ENCODE assay signal across 17 cellular contexts in the genomic region with DNA sequence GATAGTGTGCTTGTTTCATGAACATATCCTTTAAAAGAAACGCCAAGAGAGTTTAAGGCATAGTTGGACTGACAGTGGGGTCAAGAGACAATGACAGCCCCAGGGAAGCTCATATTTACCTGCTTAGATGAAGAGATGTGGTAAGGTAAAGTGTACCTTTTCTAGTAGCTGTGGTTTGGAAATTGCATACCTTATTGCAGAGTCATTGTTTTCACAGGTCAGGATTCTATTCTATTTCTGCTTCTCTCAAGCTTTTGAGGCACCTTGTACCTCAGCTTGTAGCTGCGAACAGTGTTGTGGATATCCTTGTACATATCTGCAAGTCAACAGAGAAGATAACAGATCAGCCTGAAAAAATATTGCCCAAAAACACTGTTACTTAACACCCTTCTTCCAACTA. TPM values are rescaled to one million over a fixed set of nuclear protein-coding genes. Genes with fewer than 3 reads are reported as not detected.
A peak's percentile ranks its signal among the peaks of the same experiment; 100 is the strongest.
DNase-seq lines count a peak whose midpoint lies in the region; TF ChIP-seq lines count a peak whose summit lies in the region.
"Had no signal": no experiment of that assay in that cellular context is flagged by ENCODE, and none has a peak within 500 bp of the region (broad histone marks: within the 10 kb centered on the region; RNA-seq: fewer than 3 reads in every experiment).

No MANE protein-coding gene starts in this region.

- intact Hi-C loops in PC-9 (cut with micrococcal nuclease; ENCODE audit: unreplicated experiment), result loop anchor here (2.0 kb wide), 1 partner anchor 49 kb away; the partner anchor contains the start of gene EIF2S1

- CTCF ChIA-PET in PC-9 (lab: Charles Lee), result interaction anchor here (0.6 kb wide), 1 partner anchor 26 kb away, joined by 3 read pairs; no protein-coding TSS in a partner anchor

- peak overlapping the region; percentile 38 for H3K4me2 ChIP-seq in PC-9

- H3F3A ChIP-seq in PC-9 (ENCODE audit: insufficient read depth, low read depth), result peaks cover 16% of the 10 kb centered on the region; the same call in 1 of the 2 replicates

- H3K79me2 ChIP-seq in PC-9 (ENCODE audit: low read depth), result no peaks in the 10 kb centered on the region

- BruUV-seq in PC-9 (replicated peaks; lab: Mats Ljungman, UMichigan), result no TSS peak

- H3K27ac ChIP-seq in PC-9, result no peak overlapping the region
- H3K27ac ChIP-seq in epithelial cell of prostate, result no peak overlapping the region
- H3K27ac ChIP-seq: 22Rv1, SK-N-MC had no signal

- POLR2A ChIA-PET in PC-9 (lab: Charles Lee; ENCODE audit: unreplicated experiment), result interaction anchor here (0.5 to 0.8 kb wide), 3 partner anchors 9 to 71 kb away, joined by 3 to 15 read pairs (median 4); partner anchors contain the start of gene PALS1

- DNase-seq in DMS53 (lab: John Stamatoyannopoulos, UW) (peak; percentile 3), DMS53 treated with DMSO at 0.1 percent for 48 hours (lab: John Stamatoyannopoulos, UW; ENCODE audit: unreplicated experiment) (no peak), PC-9 (peak; percentile 33 to 95), epithelial cell of prostate (ENCODE audit: low read depth, low spot score) (peak; percentile 39), renal cortical epithelial cell (ENCODE audit: low read depth) (peak; percentile 48), germinal center (ENCODE audit: low spot score) (no peak), activated gamma-delta T cell (lab: John Stamatoyannopoulos, UW) (no peak)
- DNase-seq in activated naive CD4-positive, alpha-beta T cell treated with Interleukin-2 at 50 U/mL for 16 hours, result no peak
- DNase-seq: CD8-positive, alpha-beta T cell; HCEC 1CT; KG1; NCI-H1105 treated with DMSO at 0.1 percent for 48 hours; NCI-H187 treated with DMSO at 0.1 percent for 48 hours; NCI-H510A; T-helper 1 cell had no signal

- H2AFZ ChIP-seq in PC-9, result no peak overlapping the region

- H3K4me3 ChIP-seq in PC-9, result no peak overlapping the region
- H3K4me3 ChIP-seq: SK-N-MC had no signal

- no peaks in the 10 kb centered on the region; the same call in 1 of the 2 replicates for H3K36me3 ChIP-seq in PC-9 (ENCODE audit: low read depth)

- H3K9me2 ChIP-seq in PC-9 (ENCODE audit: insufficient read depth), result no peaks in the 10 kb centered on the region

- H4K20me1 ChIP-seq in PC-9 (ENCODE audit: insufficient read depth), result peaks cover 23% of the 10 kb centered on the region

- H3K27me3 ChIP-seq in PC-9 (ENCODE audit: insufficient read depth, low read depth), result no peaks in the 10 kb centered on the region

- TF ChIP-seq CTCF in PC-9 (conservative IDR thresholded peaks at IDR 0.05), result no peak

- peaks cover 25% of the 10 kb centered on the region for H3K4me1 ChIP-seq in PC-9 (replicated peaks; ENCODE audit: insufficient read depth)

- no peaks in the 10 kb centered on the region for H3K9me3 ChIP-seq in PC-9 (ENCODE audit: insufficient read depth, low read depth)

RNA-seq across cellular contexts. Expression of gene ATP6V1D, which starts 47.7 kb away (rescaled TPM):
- total RNA-seq in PC-9 (2021) (62.7 and 67.9 TPM in 2 replicates), renal cortical epithelial cell (159 and 202 TPM in 2 replicates)

RNA-seq across cellular contexts. Expression of gene EIF2S1, which starts 48.3 kb away (rescaled TPM):
- total RNA-seq in PC-9 (2021) (144 and 146 TPM in 2 replicates), renal cortical epithelial cell (177 and 261 TPM in 2 replicates)

Comparison
In these comparisons a context has a peak if more than half of its experiments do, and no peak if none do; other contexts are left out.
1. DNase-seq: peak in DMS53 (single experiment), PC-9 (2 of 2), epithelial cell of prostate (single experiment) and renal cortical epithelial cell (single experiment); none in DMS53 treated with DMSO at 0.1 percent for 48 hours (single experiment), activated naive CD4-positive, alpha-beta T cell treated with Interleukin-2 at 50 U/mL for 16 hours (single experiment), germinal center (single experiment) and activated gamma-delta T cell (single experiment).